8 cellular contexts compared by ENCODE assay signal in genomic region chr17:59840329-59840907, GRCh38. TPM values are rescaled to one million over a fixed set of nuclear protein-coding genes. Genes with fewer than 3 reads are reported as not detected.
DNase-seq lines count a peak whose midpoint lies in the region; ATAC-seq and TF ChIP-seq lines count a peak whose summit lies in the region.

No MANE protein-coding gene starts in this region.

- RAD21 ChIA-PET in HCT116 (lab: Charles Lee; ENCODE audit: low non-redundant PET in 1 of 2, low total read pairs in 2 of 2, uncharacterized antibody in 2 of 2, unreplicated experiment in 2 of 2), result no interaction called here

- H4K20me1 ChIP-seq in HCT116 (ENCODE audit: insufficient read depth), result peaks cover 12% of the 10 kb centered on the region; the same call in 1 of the 2 replicates

- peak; percentile 66 for TF ChIP-seq POLR2A in HCT116 (IDR thresholded peaks at IDR 0.05; ENCODE audit: borderline replicate concordance, extremely low read depth, insufficient read depth, insufficient read length)

- intact Hi-C loops in A673 (cut with micrococcal nuclease; ENCODE audit: unreplicated experiment), result no loop called here
- intact Hi-C loops in HCT116 (cut with micrococcal nuclease), result no loop called here
- intact Hi-C loops in upper lobe of right lung (cut with DNase I), result no loop called here

- TF ChIP-seq CTCF in A673 (conservative IDR thresholded peaks at IDR 0.05; ENCODE audit: low read depth, low read length), result no peak
- no peak for TF ChIP-seq CTCF in HCT116 (IDR thresholded peaks at IDR 0.05 in 2 of 3, conservative IDR thresholded peaks at IDR 0.05 in 1 of 3; ENCODE audit: borderline replicate concordance in 1 of 3, insufficient read depth in 1 of 3, low read depth in 2 of 3, low read length in 2 of 3)
- TF ChIP-seq CTCF in upper lobe of right lung (IDR thresholded peaks at IDR 0.05), result no peak

- H3K36me3 Mint-ChIP-seq in activated naive CD8-positive, alpha-beta T cell treated with anti-CD3 and anti-CD28 coated beads, Interleukin-2, amount 50 U/mL, for 24 hours (ENCODE audit: low read depth), result peaks cover 64% of the 10 kb centered on the region

- BruUV-seq in A673 (replicated peaks; lab: Mats Ljungman, UMichigan) (no TSS peak), HCT116 (replicated peaks; lab: Mats Ljungman, UMichigan) (no TSS peak)

- TF ChIP-seq RAD21 in HCT116 (IDR thresholded peaks at IDR 0.05; ENCODE audit: low read depth), result no peak

- no peaks in the 10 kb centered on the region for H3K9me2 ChIP-seq in HCT116 (ENCODE audit: insufficient read depth)

- H3K9me3 ChIP-seq in A673 (ENCODE audit: low read depth, low read length, poor library complexity, severe bottlenecking), result no peaks in the 10 kb centered on the region
- no peaks in the 10 kb centered on the region for H3K9me3 ChIP-seq in HCT116 (ENCODE audit: control insufficient read depth in 1 of 2, insufficient read depth in 1 of 2, low read depth in 1 of 2, low read length in 2 of 2)
- no peaks in the 10 kb centered on the region for H3K9me3 ChIP-seq in upper lobe of right lung

- peak overlapping the region; percentile 92 for H3K4me3 Mint-ChIP-seq in activated naive CD8-positive, alpha-beta T cell treated with anti-CD3 and anti-CD28 coated beads, Interleukin-2, amount 50 U/mL, for 24 hours

- no peak overlapping the region for H2AFZ ChIP-seq in HCT116 (ENCODE audit: low read depth, low read length, poor library complexity, severe bottlenecking)

- H3K4me1 ChIP-seq in A673 (ENCODE audit: insufficient read depth, low read length, poor library complexity, severe bottlenecking) (peaks cover 23% of the 10 kb centered on the region), HCT116 (ENCODE audit: control insufficient read depth in 1 of 2, insufficient read depth in 2 of 2, low read length in 2 of 2) (peaks cover 55 to 84% of the 10 kb centered on the region in 2 experiments), upper lobe of right lung (peaks cover 39% of the 10 kb centered on the region)

- H3K27ac ChIP-seq in A673 (ENCODE audit: low read depth, low read length, poor library complexity, severe bottlenecking) (peak overlapping the region; percentile 100), HCT116 (ENCODE audit: low read depth, low read length) (peak overlapping the region; percentile 97), upper lobe of right lung (peak overlapping the region; percentile 98)

- H3K4me2 ChIP-seq in HCT116 (ENCODE audit: low read length), result peak overlapping the region; percentile 84

- DNase-seq in A673 (ENCODE audit: low spot score) (no peak), HCT116 (ENCODE audit: low read depth, low spot score) (no peak), kidney tubule cell (ENCODE audit: low spot score) (peak; percentile 63), upper lobe of right lung (no peak), ecto neural progenitor cell (ENCODE audit: low spot score) (no peak), COLO668 (lab: John Stamatoyannopoulos, UW; ENCODE audit: unreplicated experiment) (no peak)
- no peak for DNase-seq in activated naive CD8-positive, alpha-beta T cell treated with anti-CD3 and anti-CD28 coated beads, Interleukin-2, amount 50 U/mL, for 24 hours

- peaks cover 37% of the 10 kb centered on the region for H3K79me2 ChIP-seq in HCT116 (ENCODE audit: insufficient read depth, low read length)

- ATAC-seq in HCT116 (no peak), upper lobe of right lung (no peak), HG02763 (IDR thresholded peaks at IDR 0.05; ENCODE audit: unreplicated experiment) (no peak)
- ATAC-seq in activated naive CD8-positive, alpha-beta T cell treated with anti-CD3 and anti-CD28 coated beads, Interleukin-2, amount 50 U/mL, for 24 hours, result no peak

- POLR2A ChIA-PET in A673 (lab: Charles Lee; ENCODE audit: low non-redundant PET) (interaction anchor here (0.7 kb wide), 1 partner anchor 52 kb away, joined by 5 read pairs; no protein-coding TSS in a partner anchor), HCT116 (lab: Charles Lee) (interaction anchor here (0.8 to 15.2 kb wide), 12 partner anchors 11 to 133 kb away, joined by 3 to 443 read pairs (median 6); partner anchors contain the start of genes PTRH2 and VMP1)

- no peaks in the 10 kb centered on the region for H3K27me3 ChIP-seq in A673 (replicated peaks; ENCODE audit: insufficient read depth, low read depth, low read length, poor library complexity)
- H3K27me3 ChIP-seq in HCT116 (ENCODE audit: insufficient read depth, low read length), result no peaks in the 10 kb centered on the region
- H3K27me3 ChIP-seq in upper lobe of right lung, result no peaks in the 10 kb centered on the region

- peak overlapping the region; percentile 100 for H3K27ac Mint-ChIP-seq in activated naive CD8-positive, alpha-beta T cell treated with anti-CD3 and anti-CD28 coated beads, Interleukin-2, amount 50 U/mL, for 24 hours

- CTCF ChIA-PET in A673 (lab: Charles Lee) (interaction anchor here (1.4 kb wide), 1 partner anchor 86 kb away, joined by 4 read pairs; no protein-coding TSS in a partner anchor), HCT116 (lab: Charles Lee) (interaction anchor here (4.1 kb wide), 1 partner anchor 88 kb away, joined by 40 read pairs; no protein-coding TSS in a partner anchor)

- peak overlapping the region; percentile 55 for H3K4me3 ChIP-seq in A673 (ENCODE audit: low read depth, low read length, poor library complexity, severe bottlenecking)
- peak overlapping the region; percentile 74 to 78 for H3K4me3 ChIP-seq in HCT116 (replicated peaks in 1 of 2; ENCODE audit: low read depth in 1 of 2, low read length in 2 of 2)
- peak overlapping the region; percentile 85 for H3K4me3 ChIP-seq in upper lobe of right lung

- no peaks in the 10 kb centered on the region for H3K9me3 Mint-ChIP-seq in activated naive CD8-positive, alpha-beta T cell treated with anti-CD3 and anti-CD28 coated beads, Interleukin-2, amount 50 U/mL, for 24 hours

- H3K4me1 Mint-ChIP-seq in activated naive CD8-positive, alpha-beta T cell treated with anti-CD3 and anti-CD28 coated beads, Interleukin-2, amount 50 U/mL, for 24 hours, result peaks cover 81% of the 10 kb centered on the region

- H3K36me3 ChIP-seq in A673 (ENCODE audit: insufficient read depth, low read length, poor library complexity, severe bottlenecking) (peaks cover 13% of the 10 kb centered on the region), HCT116 (ENCODE audit: control insufficient read depth in 1 of 2, insufficient read depth in 2 of 2, low read length in 2 of 2) (peaks cover 22 to 32% of the 10 kb centered on the region in 2 experiments), upper lobe of right lung (peaks cover 14% of the 10 kb centered on the region)

- peak overlapping the region; percentile 92 for H3K9ac ChIP-seq in HCT116 (ENCODE audit: low read length)

- H3K27me3 Mint-ChIP-seq in activated naive CD8-positive, alpha-beta T cell treated with anti-CD3 and anti-CD28 coated beads, Interleukin-2, amount 50 U/mL, for 24 hours, result peaks cover 7% of the 10 kb centered on the region

TF ChIP-seq in HCT116, 20 proteins besides CTCF, POLR2A, EP300 and RAD21:
- TF ChIP-seq ZNF274 (IDR thresholded peaks at IDR 0.05; ENCODE audit: low read depth, low read length) (no peak), POLR2AphosphoS5 (IDR thresholded peaks at IDR 0.05; ENCODE audit: low read depth, low read length) (peak; percentile 75), ZBTB33 (IDR thresholded peaks at IDR 0.05; ENCODE audit: extremely low read depth, insufficient replicate concordance, low read length) (peak; percentile 44)

RNA-seq across cellular contexts. Expression of gene TUBD1, which starts 52.3 kb away (rescaled TPM):
- total RNA-seq in A673 (2021) (16.1 and 23.3 TPM in 2 replicates), HCT116 (2021; ENCODE audit: unreplicated experiment) (13.0 TPM), upper lobe of right lung (15.3 TPM)
- 7.9 and 11.9 TPM in 2 replicates for polyA plus RNA-seq in HCT116 (2012)

RNA-seq across cellular contexts. Expression of gene RPS6KB1, which starts 52.5 kb away (rescaled TPM):
- total RNA-seq in A673 (2021), result 56.4 and 56.5 TPM in 2 replicates
- total RNA-seq in HCT116 (2021; ENCODE audit: unreplicated experiment), result 75.7 TPM
- 19.3 and 30.2 TPM in 2 replicates for polyA plus RNA-seq in HCT116 (2012)
- total RNA-seq in upper lobe of right lung, result 34.9 TPM
